In genomic region chr4:167114416-167114971, GRCh38 we compare ENCODE assay signal across 21 cellular contexts.
A peak's percentile ranks its signal among the peaks of the same experiment; 100 is the strongest.
DNase-seq lines count a peak whose midpoint lies in the region; ATAC-seq and TF ChIP-seq lines count a peak whose summit lies in the region.
"Had no signal": no experiment of that assay in that cellular context is flagged by ENCODE, and none has a peak within 500 bp of the region (broad histone marks: within the 10 kb centered on the region; RNA-seq: fewer than 3 reads in every experiment).

No MANE protein-coding gene starts in this region.

- TF ChIP-seq CTCF in mesothelial cell of epicardium (IDR thresholded peaks at IDR 0.05; ENCODE audit: unreplicated experiment) = no peak

- no peaks in the 10 kb centered on the region for H3K36me3 ChIP-seq in adipocyte (ENCODE audit: control insufficient read depth, insufficient read depth, low read length, severe bottlenecking)
- H3K36me3 ChIP-seq: thoracic aorta had no signal

- H3K4me3 ChIP-seq in adipocyte (ENCODE audit: low read length) = no peak overlapping the region
- H3K4me3 ChIP-seq: skin epidermis, thoracic aorta had no signal

- intact Hi-C loops in posterior vena cava (cut with DNase I) = no loop called here
- intact Hi-C loops in activated CD4-positive, alpha-beta memory T cell treated with anti-CD3 and anti-CD28 coated beads for 36 hours (cut with micrococcal nuclease) = no loop called here

- H3K27me3 ChIP-seq in adipocyte (replicated peaks; ENCODE audit: control insufficient read depth, insufficient read depth, low read length) = no peaks in the 10 kb centered on the region

- no peak overlapping the region for H3K4me3 Mint-ChIP-seq in mesothelial cell of epicardium
- H3K4me3 Mint-ChIP-seq in activated CD4-positive, alpha-beta memory T cell treated with anti-CD3 and anti-CD28 coated beads for 36 hours = no peak overlapping the region
- H3K4me3 Mint-ChIP-seq: activated CD4-positive, alpha-beta T cell treated with anti-CD3 and anti-CD28 coated beads, Interleukin-2, amount 10 ng/mL, durations not matched to agents 24 days and 14 days; brain; HFFc6 had no signal

- peaks cover 19% of the 10 kb centered on the region for H3K4me1 Mint-ChIP-seq in mesothelial cell of epicardium
- no peaks in the 10 kb centered on the region for H3K4me1 Mint-ChIP-seq in activated CD4-positive, alpha-beta memory T cell treated with anti-CD3 and anti-CD28 coated beads for 36 hours (ENCODE audit: low read depth)
- H3K4me1 Mint-ChIP-seq: activated CD4-positive, alpha-beta T cell treated with anti-CD3 and anti-CD28 coated beads, Interleukin-2, amount 10 ng/mL, durations not matched to agents 24 days and 14 days; brain had no signal

- no peaks in the 10 kb centered on the region for H3K9me3 Mint-ChIP-seq in mesothelial cell of epicardium
- H3K9me3 Mint-ChIP-seq in activated CD4-positive, alpha-beta memory T cell treated with anti-CD3 and anti-CD28 coated beads for 36 hours = no peaks in the 10 kb centered on the region
- H3K9me3 Mint-ChIP-seq: activated CD4-positive, alpha-beta T cell treated with anti-CD3 and anti-CD28 coated beads, Interleukin-2, amount 10 ng/mL, durations not matched to agents 24 days and 14 days; brain had no signal

- H3K27ac Mint-ChIP-seq in mesothelial cell of epicardium = peak overlapping the region; percentile 56
- no peak overlapping the region for H3K27ac Mint-ChIP-seq in activated CD4-positive, alpha-beta memory T cell treated with anti-CD3 and anti-CD28 coated beads for 36 hours
- H3K27ac Mint-ChIP-seq: activated CD4-positive, alpha-beta T cell treated with anti-CD3 and anti-CD28 coated beads, Interleukin-2, amount 10 ng/mL, durations not matched to agents 24 days and 14 days; brain; HFFc6 had no signal

- no peaks in the 10 kb centered on the region for H3K36me3 Mint-ChIP-seq in mesothelial cell of epicardium
- H3K36me3 Mint-ChIP-seq in activated CD4-positive, alpha-beta memory T cell treated with anti-CD3 and anti-CD28 coated beads for 36 hours = no peaks in the 10 kb centered on the region
- H3K36me3 Mint-ChIP-seq: brain had no signal

- DNase-seq in adipocyte (ENCODE audit: low read depth) (peak; percentile 8), mesothelial cell of epicardium (ENCODE audit: low spot score in 2 of 2, unreplicated experiment in 2 of 2) (no peak), posterior vena cava (ENCODE audit: low spot score) (no peak), NCI-H748 treated with DMSO at 0.1 percent for 48 hours (lab: John Stamatoyannopoulos, UW) (no peak)
- no peak for DNase-seq in activated CD4-positive, alpha-beta memory T cell treated with anti-CD3 and anti-CD28 coated beads for 36 hours
- DNase-seq: activated CD4-positive, alpha-beta T cell treated with anti-CD3 and anti-CD28 coated beads, Interleukin-2, amount 10 ng/mL, durations not matched to agents 24 days and 14 days; activated naive CD4-positive, alpha-beta T cell treated with anti-CD3 and anti-CD28 coated beads, Interleukin-2, amount 50 U/mL, for 16 hours; COR-L47; dermis blood vessel endothelial cell; EL; HFFc6; hypothalamus; left colon; NCI-H1694 treated with DMSO at 0.1 percent for 48 hours had no signal

- H3K4me1 ChIP-seq in adipocyte (ENCODE audit: control insufficient read depth, insufficient read depth, low read length) = no peaks in the 10 kb centered on the region

- CTCF ChIA-PET in activated CD4-positive, alpha-beta memory T cell treated with anti-CD3 and anti-CD28 coated beads for 36 hours (lab: Charles Lee) = interaction anchor here (1.4 kb wide), 1 partner anchor 1578 kb away, joined by 4 read pairs; no protein-coding TSS in a partner anchor

- POLR2A ChIA-PET in activated CD4-positive, alpha-beta memory T cell treated with anti-CD3 and anti-CD28 coated beads for 36 hours (lab: Charles Lee) = no interaction called here

- peak; percentile 78 for ATAC-seq in GM18867 (IDR thresholded peaks at IDR 0.05; ENCODE audit: unreplicated experiment)
- ATAC-seq in HG02938 (IDR thresholded peaks at IDR 0.05; ENCODE audit: unreplicated experiment) = peak; percentile 58
- ATAC-seq in GM19023 (IDR thresholded peaks at IDR 0.05; ENCODE audit: unreplicated experiment) = no peak
- ATAC-seq: left colon, SK-N-SH treated with all-trans-retinoic acid at 6 μM for 48 hours had no signal

- H3K9me3 ChIP-seq in adipocyte (ENCODE audit: control insufficient read depth, low read length) = no peaks in the 10 kb centered on the region
- H3K9me3 ChIP-seq: thoracic aorta had no signal

- no peaks in the 10 kb centered on the region for H3K27me3 Mint-ChIP-seq in mesothelial cell of epicardium (ENCODE audit: low read depth)
- no peaks in the 10 kb centered on the region for H3K27me3 Mint-ChIP-seq in activated CD4-positive, alpha-beta memory T cell treated with anti-CD3 and anti-CD28 coated beads for 36 hours
- H3K27me3 Mint-ChIP-seq: activated CD4-positive, alpha-beta T cell treated with anti-CD3 and anti-CD28 coated beads, Interleukin-2, amount 10 ng/mL, durations not matched to agents 24 days and 14 days had no signal

- no peak overlapping the region for H3K9ac ChIP-seq in adipocyte (ENCODE audit: low read length)
